ENCODE assay signal across 8 cellular contexts in genomic region chr2:69830045-69830905, GRCh38. TPM values are rescaled to one million over a fixed set of nuclear protein-coding genes. Genes with fewer than 3 reads are reported as not detected.
DNase-seq lines count a peak whose midpoint lies in the region; ATAC-seq, FAIRE-seq and TF ChIP-seq lines count a peak whose summit lies in the region.

No MANE protein-coding gene starts in this region.

- H2AFZ ChIP-seq in astrocyte (ENCODE audit: low read depth, low read length) = peak overlapping the region; percentile 85

- TF ChIP-seq CTCF in astrocyte (IDR thresholded peaks at IDR 0.05; ENCODE audit: insufficient read depth, low read depth, low read length) = no peak

- no peak for FAIRE-seq in astrocyte (lab: Jason Lieb, UNC)

- no peaks in the 10 kb centered on the region for H3K27me3 Mint-ChIP-seq in CD4-positive, CD25-positive, alpha-beta regulatory T cell
- no peaks in the 10 kb centered on the region for H3K27me3 Mint-ChIP-seq in astrocyte (ENCODE audit: low read depth, unreplicated experiment)

- no peaks in the 10 kb centered on the region for H4K20me1 ChIP-seq in astrocyte (ENCODE audit: insufficient read depth, low read length)

- peak overlapping the region; percentile 97 for H3K27ac ChIP-seq in CD4-positive, CD25-positive, alpha-beta regulatory T cell (ENCODE audit: insufficient read depth, low read length, poor library complexity, severe bottlenecking)
- H3K27ac ChIP-seq in astrocyte (ENCODE audit: low read depth, low read length) (peak overlapping the region; percentile 93), skeletal muscle tissue (ENCODE audit: low read depth, low read length) (peak overlapping the region; percentile 97)

- H3K9me3 ChIP-seq in CD4-positive, CD25-positive, alpha-beta regulatory T cell (ENCODE audit: control insufficient read depth in 2 of 2, low read length in 2 of 2) = no peaks in the 10 kb centered on the region
- no peaks in the 10 kb centered on the region for H3K9me3 ChIP-seq in astrocyte (ENCODE audit: insufficient read depth, low read depth, low read length)
- H3K9me3 ChIP-seq in skeletal muscle tissue (ENCODE audit: control insufficient read depth in 3 of 3, low read length in 3 of 3) = no peaks in the 10 kb centered on the region

- peak overlapping the region; percentile 92 to 97 (median 94) for H3K4me3 Mint-ChIP-seq in CD4-positive, CD25-positive, alpha-beta regulatory T cell
- H3K4me3 Mint-ChIP-seq in astrocyte (ENCODE audit: unreplicated experiment) = peak overlapping the region; percentile 89

- H3K4me1 Mint-ChIP-seq in CD4-positive, CD25-positive, alpha-beta regulatory T cell = peaks cover 27 to 55% (median 42%) of the 10 kb centered on the region in 4 donors
- H3K4me1 Mint-ChIP-seq in astrocyte (ENCODE audit: low read depth, unreplicated experiment) = peaks cover 18% of the 10 kb centered on the region

- H3K36me3 ChIP-seq in CD4-positive, CD25-positive, alpha-beta regulatory T cell (ENCODE audit: control insufficient read depth, insufficient read depth, low read length) = no peaks in the 10 kb centered on the region
- no peaks in the 10 kb centered on the region for H3K36me3 ChIP-seq in astrocyte (ENCODE audit: insufficient read depth, low read length)
- H3K36me3 ChIP-seq in skeletal muscle tissue (ENCODE audit: control insufficient read depth in 3 of 3, insufficient read depth in 3 of 3, low read length in 3 of 3) = peaks cover 0 to 2% (median 0%) of the 10 kb centered on the region in 3 donors

- H3K9ac ChIP-seq in astrocyte (ENCODE audit: low read length) (peak overlapping the region; percentile 89), skeletal muscle tissue (ENCODE audit: low read depth in 1 of 3, low read length in 3 of 3) (peak overlapping the region; percentile 92 to 98 (median 96))

- peaks cover 51% of the 10 kb centered on the region for H3K4me1 ChIP-seq in CD4-positive, CD25-positive, alpha-beta regulatory T cell (ENCODE audit: control insufficient read depth, insufficient read depth, low read length, poor library complexity, severe bottlenecking)
- peaks cover 13% of the 10 kb centered on the region for H3K4me1 ChIP-seq in astrocyte (ENCODE audit: insufficient read depth, low read length)
- H3K4me1 ChIP-seq in skeletal muscle tissue (ENCODE audit: control insufficient read depth in 3 of 3, insufficient read depth in 3 of 3, low read length in 3 of 3) = peaks cover 12 to 28% (median 17%) of the 10 kb centered on the region in 3 donors

- DNase-seq in CD4-positive, CD25-positive, alpha-beta regulatory T cell = peak; percentile 28 to 75 (median 57)
- DNase-seq in SKM-1 treated with dmso at 0.1 percent for 144 hours (lab: John Stamatoyannopoulos, UW; ENCODE audit: unreplicated experiment) = peak; percentile 42
- peak; percentile 12 for DNase-seq in astrocyte (ENCODE audit: low read depth)
- no peak for DNase-seq in T1000 (lab: John Stamatoyannopoulos, UW)

- no peaks in the 10 kb centered on the region for H3K9me3 Mint-ChIP-seq in CD4-positive, CD25-positive, alpha-beta regulatory T cell
- H3K9me3 Mint-ChIP-seq in astrocyte (ENCODE audit: unreplicated experiment) = no peaks in the 10 kb centered on the region

- peak overlapping the region; percentile 92 to 97 (median 97) for H3K27ac Mint-ChIP-seq in CD4-positive, CD25-positive, alpha-beta regulatory T cell
- H3K27ac Mint-ChIP-seq in astrocyte (ENCODE audit: unreplicated experiment) = peak overlapping the region; percentile 73

- peak overlapping the region; percentile 84 for H3K4me2 ChIP-seq in astrocyte (ENCODE audit: low read length)

- peak; percentile 11 to 16 for ATAC-seq in CD4-positive, CD25-positive, alpha-beta regulatory T cell (ENCODE audit: low read depth in 2 of 2)
- ATAC-seq in GM19463 (IDR thresholded peaks at IDR 0.05; ENCODE audit: unreplicated experiment) (peak; percentile 20), HG03565 (IDR thresholded peaks at IDR 0.05; ENCODE audit: unreplicated experiment) (peak; percentile 15)

- H3K79me2 ChIP-seq in astrocyte (ENCODE audit: insufficient read depth, low read length) = peaks cover 54% of the 10 kb centered on the region

- H3K27me3 ChIP-seq in CD4-positive, CD25-positive, alpha-beta regulatory T cell (ENCODE audit: control insufficient read depth, insufficient read depth, low read length) = no peaks in the 10 kb centered on the region
- H3K27me3 ChIP-seq in astrocyte (ENCODE audit: insufficient read depth, low read length) = no peaks in the 10 kb centered on the region
- no peaks in the 10 kb centered on the region for H3K27me3 ChIP-seq in skeletal muscle tissue (ENCODE audit: control insufficient read depth in 3 of 3, insufficient read depth in 3 of 3, low read length in 3 of 3)

- H3K4me3 ChIP-seq in CD4-positive, CD25-positive, alpha-beta regulatory T cell (ENCODE audit: low read depth, low read length) = peak overlapping the region; percentile 95
- H3K4me3 ChIP-seq in astrocyte (ENCODE audit: insufficient read depth, low read depth, low read length) = peak overlapping the region; percentile 72
- H3K4me3 ChIP-seq in iPS-11a (ENCODE audit: low read depth, low read length) = peak overlapping the region; percentile 85
- H3K4me3 ChIP-seq in skeletal muscle tissue (ENCODE audit: low read length in 3 of 3) = peak overlapping the region; percentile 88 to 96 (median 96)

- H3K36me3 Mint-ChIP-seq in CD4-positive, CD25-positive, alpha-beta regulatory T cell = peaks cover 7% of the 10 kb centered on the region
- H3K36me3 Mint-ChIP-seq in astrocyte (ENCODE audit: low read depth, unreplicated experiment) = no peaks in the 10 kb centered on the region

RNA-seq across cellular contexts. Expression of gene GMCL1, which starts 0.8 kb away (rescaled TPM):
- 32.3 TPM for total RNA-seq in CD4-positive, CD25-positive, alpha-beta regulatory T cell
- polyA plus RNA-seq in CD4-positive, CD25-positive, alpha-beta regulatory T cell = 10 to 100 TPM; 32.4 to 36.0 (median 33.7) TPM
- total RNA-seq in astrocyte (9.5 and 12.7 TPM in 2 replicates), skeletal muscle tissue (7.8 TPM)
